24 cellular contexts compared by ENCODE assay signal in the genomic region with DNA sequence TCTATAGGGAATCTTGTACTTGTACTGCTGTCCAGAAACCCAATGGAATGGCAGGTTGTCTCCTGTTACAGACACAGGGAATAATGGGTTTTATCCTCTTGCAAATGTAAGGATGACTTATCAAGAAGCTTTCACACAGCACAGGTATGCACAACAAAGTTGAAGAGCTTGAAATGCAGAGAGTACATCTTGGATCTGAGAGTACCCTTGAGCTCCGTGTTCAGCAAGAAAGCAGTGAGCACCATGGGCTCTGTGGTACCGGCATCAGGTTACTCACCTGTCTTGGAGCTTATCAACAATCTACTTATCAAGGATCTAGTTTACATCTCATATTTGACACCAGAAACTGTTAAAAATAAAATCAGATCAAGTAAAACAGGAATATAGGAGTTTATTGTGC.
"Had no signal": no experiment of that assay in that cellular context is flagged by ENCODE, and none has a peak within 500 bp of the region (broad histone marks: within the 10 kb centered on the region; RNA-seq: fewer than 3 reads in every experiment).

No MANE protein-coding gene starts in this region.

- ATAC-seq: effector memory CD8-positive, alpha-beta T cell; gastroesophageal sphincter; left lobe of liver; natural killer cell treated with Interleukin-12 subunit alpha and Interleukin-12 subunit beta and Interleukin-15 and Interleukin-18, amount 100 ng/mL, for 72 hours; pancreas; sciatic nerve; stimulated activated memory B cell treated with anti-CD40 and anti-IgM and Interleukin-4, amounts not matched to agents 10 μg/mL and 1 μg/mL and 100 μg/mL, for 72 hours had no signal

- H3K9me3 ChIP-seq: esophagus squamous epithelium, pancreas, prostate gland, spleen had no signal

- H3K27me3 Mint-ChIP-seq: dendritic cell treated with granulocyte-macrophage colony-stimulating factor and Interleukin-4, amounts not matched to agents 40 ng/mL and 50 ng/mL, for 4 days; effector memory CD8-positive, alpha-beta T cell; natural killer cell treated with Interleukin-12 subunit alpha and Interleukin-12 subunit beta and Interleukin-15 and Interleukin-18, amount 100 ng/mL, for 72 hours; stimulated activated memory B cell treated with anti-CD40 and anti-IgM and Interleukin-4, amounts not matched to agents 10 μg/mL and 1 μg/mL and 100 μg/mL, for 72 hours; stimulated activated naive CD8-positive, alpha-beta T cell treated with anti-CD3 and anti-CD28 coated beads, Interleukin-15, Interleukin-2, amounts not matched to agents 100 ng/mL and 50 ng/mL, for 24 hours had no signal

- H3K4me3 ChIP-seq: esophagus squamous epithelium, gastroesophageal sphincter, lung, neural progenitor cell, pancreas, prostate gland, spleen, tibial nerve had no signal

- DNase-seq: effector memory CD8-positive, alpha-beta T cell; esophagus squamous epithelium; foreskin fibroblast; glutamatergic neuron; islet precursor cell; mesenchymal stem cell; midbrain; nucleus accumbens; pancreas; spleen; stimulated activated CD4-positive, alpha-beta T cell treated with anti-CD3 and anti-CD28 coated beads, Interleukin-15, amount 100 ng/mL, for 24 hours; stimulated activated CD4-positive, alpha-beta T cell treated with anti-CD3 and anti-CD28 coated beads, Interleukin-1b, Interleukin-23, amount 100 ng/mL, for 48 hours; stimulated activated CD4-positive, alpha-beta T cell treated with anti-CD3 and anti-CD28 coated beads, Interleukin-4, amount 100 ng/mL, for 24 hours had no signal

- H3K9ac ChIP-seq: neural progenitor cell had no signal

- H3K4me3 Mint-ChIP-seq: dendritic cell treated with granulocyte-macrophage colony-stimulating factor and Interleukin-4, amounts not matched to agents 40 ng/mL and 50 ng/mL, for 4 days; effector memory CD8-positive, alpha-beta T cell; natural killer cell treated with Interleukin-12 subunit alpha and Interleukin-12 subunit beta and Interleukin-15 and Interleukin-18, amount 100 ng/mL, for 72 hours; neural progenitor cell; stimulated activated memory B cell treated with anti-CD40 and anti-IgM and Interleukin-4, amounts not matched to agents 10 μg/mL and 1 μg/mL and 100 μg/mL, for 72 hours; stimulated activated naive CD8-positive, alpha-beta T cell treated with anti-CD3 and anti-CD28 coated beads, Interleukin-15, Interleukin-2, amounts not matched to agents 100 ng/mL and 50 ng/mL, for 24 hours had no signal

- H3K27ac Mint-ChIP-seq: dendritic cell treated with granulocyte-macrophage colony-stimulating factor and Interleukin-4, amounts not matched to agents 40 ng/mL and 50 ng/mL, for 4 days; effector memory CD8-positive, alpha-beta T cell; natural killer cell treated with Interleukin-12 subunit alpha and Interleukin-12 subunit beta and Interleukin-15 and Interleukin-18, amount 100 ng/mL, for 72 hours; neural progenitor cell; stimulated activated memory B cell treated with anti-CD40 and anti-IgM and Interleukin-4, amounts not matched to agents 10 μg/mL and 1 μg/mL and 100 μg/mL, for 72 hours; stimulated activated naive CD8-positive, alpha-beta T cell treated with anti-CD3 and anti-CD28 coated beads, Interleukin-15, Interleukin-2, amounts not matched to agents 100 ng/mL and 50 ng/mL, for 24 hours had no signal

- H3K9me3 Mint-ChIP-seq: effector memory CD8-positive, alpha-beta T cell; natural killer cell treated with Interleukin-12 subunit alpha and Interleukin-12 subunit beta and Interleukin-15 and Interleukin-18, amount 100 ng/mL, for 72 hours; stimulated activated memory B cell treated with anti-CD40 and anti-IgM and Interleukin-4, amounts not matched to agents 10 μg/mL and 1 μg/mL and 100 μg/mL, for 72 hours had no signal

- H3K4me1 ChIP-seq: esophagus squamous epithelium, gastroesophageal sphincter, pancreas, prostate gland, spleen, tibial nerve had no signal

- H3K27me3 ChIP-seq: esophagus squamous epithelium, gastroesophageal sphincter, neural progenitor cell, pancreas, spleen, tibial nerve had no signal

- H3K36me3 Mint-ChIP-seq: neural progenitor cell; stimulated activated memory B cell treated with anti-CD40 and anti-IgM and Interleukin-4, amounts not matched to agents 10 μg/mL and 1 μg/mL and 100 μg/mL, for 72 hours had no signal

- H3K27ac ChIP-seq: esophagus squamous epithelium, gastroesophageal sphincter, neural progenitor cell, pancreas, prostate gland, spleen, tibial nerve had no signal

- H3K36me3 ChIP-seq: esophagus squamous epithelium, gastroesophageal sphincter, neural progenitor cell, pancreas, prostate gland, spleen, tibial nerve had no signal
